ENCODE assay signal across 23 cellular contexts in genomic region chr3:33909547-33909946, GRCh38.
DNase-seq lines count a peak whose midpoint lies in the region; ATAC-seq, FAIRE-seq and TF ChIP-seq lines count a peak whose summit lies in the region.
"Had no signal": no experiment of that assay in that cellular context is flagged by ENCODE, and none has a peak within 500 bp of the region (broad histone marks: within the 10 kb centered on the region; RNA-seq: fewer than 3 reads in every experiment).

No MANE protein-coding gene starts in this region.

- no TSS peak for BruUV-seq in K562 (replicated peaks; lab: Mats Ljungman, UMichigan)

- H3K9ac ChIP-seq in K562 (ENCODE audit: insufficient read depth in 1 of 2, low read depth in 2 of 2, low read length in 2 of 2) = no peak overlapping the region
- H3K9ac ChIP-seq: BLaER1 had no signal

- ATAC-seq in K562 (no peak), GM21367 (IDR thresholded peaks at IDR 0.05; ENCODE audit: unreplicated experiment) (no peak)

- H3K27me3 ChIP-seq in K562 (ENCODE audit: control insufficient read depth in 2 of 2, insufficient read depth in 2 of 2, low read length in 2 of 2) = no peaks in the 10 kb centered on the region
- no peaks in the 10 kb centered on the region for H3K27me3 ChIP-seq in breast epithelium
- H3K27me3 ChIP-seq: BE2C, BLaER1 had no signal

- no peak for TF ChIP-seq EP300 in K562 (IDR thresholded peaks at IDR 0.05; ENCODE audit: low read length)

- H3K4me3 ChIP-seq in K562 (no peak overlapping the region), breast epithelium (no peak overlapping the region)
- H3K4me3 ChIP-seq: BLaER1 had no signal

- H2AFZ ChIP-seq in K562 (ENCODE audit: low read depth, low read length) = no peak overlapping the region

- no peaks in the 10 kb centered on the region for H3K79me2 ChIP-seq in K562 (ENCODE audit: control insufficient read depth, insufficient read depth, low read length)

- DNase-seq in K562 (ENCODE audit: extremely low read depth in 1 of 4, low spot score in 3 of 4) (no peak), islet precursor cell (peak; percentile 18), NCI-H1930 (lab: John Stamatoyannopoulos, UW) (no peak), breast epithelium (ENCODE audit: low spot score in 2 of 2) (no peak)
- DNase-seq in activated CD4-positive, CD25-positive, alpha-beta regulatory T cell (lab: John Stamatoyannopoulos, UW) = no peak
- DNase-seq: 8988T; ACHN; BE2C; C1 segment of cervical spinal cord; CD4-positive, alpha-beta memory T cell; CD4-positive, CD25-positive, alpha-beta regulatory T cell; CD8-positive, alpha-beta memory T cell; COR-L47; DMS79 treated with DMSO at 0.1 percent for 48 hours; GF-D8 had no signal

- H3K36me3 ChIP-seq in K562 (ENCODE audit: control insufficient read depth, insufficient read depth, low read length) (no peaks in the 10 kb centered on the region), breast epithelium (no peaks in the 10 kb centered on the region)
- H3K36me3 ChIP-seq: BE2C, BLaER1 had no signal

- no peak for TF ChIP-seq RAD21 in K562 (CRISPR knock-in tag; conservative IDR thresholded peaks at IDR 0.05 in 1 of 2, IDR thresholded peaks at IDR 0.05 in 1 of 2)

- WGBS in K562 (ENCODE audit: insufficient coverage, low coverage, missing lambda C conversion rate) = 74% methylated on average over 5 of the region's 5 CpGs

- in situ Hi-C loops in K562 (cut with MboI) = no loop called here

- no peak for TF ChIP-seq POLR2A in K562 (conservative IDR thresholded peaks at IDR 0.05)
- TF ChIP-seq POLR2A in breast epithelium (IDR thresholded peaks at IDR 0.05) = no peak

- no peak for TF ChIP-seq CTCF in K562 (IDR thresholded peaks at IDR 0.05 in 2 of 3, conservative IDR thresholded peaks at IDR 0.05 in 1 of 3; ENCODE audit: insufficient read depth in 2 of 3, low read depth in 1 of 3, low read length in 3 of 3)
- no peak for TF ChIP-seq CTCF in breast epithelium (IDR thresholded peaks at IDR 0.05)

- POLR2A ChIA-PET in K562 (lab: Yijun Ruan, JAX) = interaction anchor here (1.0 to 3.5 kb wide), 2 partner anchors 12 to 28 kb away, joined by 4 to 13 read pairs; no protein-coding TSS in a partner anchor

- H3K27ac ChIP-seq in K562 (ENCODE audit: extremely low read depth, low read depth, low read length) (no peak overlapping the region), cingulate gyrus (ENCODE audit: low read depth, low read length) (peak overlapping the region; percentile 61), temporal lobe (ENCODE audit: low read depth, low read length) (peak overlapping the region; percentile 53), breast epithelium (no peak overlapping the region)
- H3K27ac ChIP-seq: BLaER1 had no signal

- intact Hi-C loops in K562 (cut with micrococcal nuclease) = no loop called here
- intact Hi-C loops in breast epithelium (cut with DNase I; ENCODE audit: low total_unique reads) = no loop called here

- H3K9me3 ChIP-seq in K562 (replicated peaks; ENCODE audit: control insufficient read depth, insufficient read depth, low read depth, low read length) (peaks cover 3% of the 10 kb centered on the region; the same call in 1 of the 2 replicates), breast epithelium (no peaks in the 10 kb centered on the region)
- H3K9me3 ChIP-seq: BE2C, BLaER1 had no signal

- H3K4me1 ChIP-seq in K562 (replicated peaks in 1 of 2; ENCODE audit: control insufficient read depth in 2 of 2, insufficient read depth in 2 of 2, low read length in 2 of 2) (peaks cover 33 to 58% of the 10 kb centered on the region in 2 experiments), breast epithelium (no peaks in the 10 kb centered on the region)
- H3K4me1 ChIP-seq: BE2C, BLaER1 had no signal

- H3K9me1 ChIP-seq in K562 (ENCODE audit: control insufficient read depth, insufficient read depth, low read length) = no peaks in the 10 kb centered on the region

- no peak overlapping the region for H3K4me2 ChIP-seq in K562 (ENCODE audit: insufficient read depth, low read length)
- H3K4me2 ChIP-seq: BLaER1 had no signal

- CTCF ChIA-PET in K562 (lab: Yijun Ruan, JAX; ENCODE audit: low intra/inter-chr PET ratio) = no interaction called here

- no peaks in the 10 kb centered on the region for H4K20me1 ChIP-seq in K562 (replicated peaks; ENCODE audit: control insufficient read depth, insufficient read depth, low read length)
- H4K20me1 ChIP-seq: BLaER1 had no signal

- FAIRE-seq in K562 (lab: Jason Lieb, UNC) = no peak
- FAIRE-seq: A204.1, G401.6, GM12891, GM19239 had no signal

TF ChIP-seq in K562, 482 proteins besides CTCF, POLR2A, EP300 and RAD21:
- TF ChIP-seq HNRNPLL (IDR thresholded peaks at IDR 0.05; ENCODE audit: low read depth, low read length, poor library complexity, severe bottlenecking) (no peak), PBX2 (CRISPR knock-in tag; IDR thresholded peaks at IDR 0.05; ENCODE audit: low read depth) (no peak), PBX2 (tag; conservative IDR thresholded peaks at IDR 0.05; ENCODE audit: low read depth) (peak; percentile 57), MEIS2 (IDR thresholded peaks at IDR 0.05; ENCODE audit: partially characterized antibody) (peak; percentile 57), CTBP1 (IDR thresholded peaks at IDR 0.05; ENCODE audit: borderline replicate concordance) (peak; percentile 27; the same call in 1 of the 2 replicates), GTF2E2 (tag; IDR thresholded peaks at IDR 0.05) (no peak)

Comparison
In these comparisons a context has a peak if more than half of its experiments do, and no peak if none do; other contexts are left out.
1. H3K27ac ChIP-seq: peak in cingulate gyrus (single experiment) and temporal lobe (single experiment); none in K562 (single experiment) and breast epithelium (0 of 2).